2 cellular contexts compared by ENCODE assay signal in the genomic region with DNA sequence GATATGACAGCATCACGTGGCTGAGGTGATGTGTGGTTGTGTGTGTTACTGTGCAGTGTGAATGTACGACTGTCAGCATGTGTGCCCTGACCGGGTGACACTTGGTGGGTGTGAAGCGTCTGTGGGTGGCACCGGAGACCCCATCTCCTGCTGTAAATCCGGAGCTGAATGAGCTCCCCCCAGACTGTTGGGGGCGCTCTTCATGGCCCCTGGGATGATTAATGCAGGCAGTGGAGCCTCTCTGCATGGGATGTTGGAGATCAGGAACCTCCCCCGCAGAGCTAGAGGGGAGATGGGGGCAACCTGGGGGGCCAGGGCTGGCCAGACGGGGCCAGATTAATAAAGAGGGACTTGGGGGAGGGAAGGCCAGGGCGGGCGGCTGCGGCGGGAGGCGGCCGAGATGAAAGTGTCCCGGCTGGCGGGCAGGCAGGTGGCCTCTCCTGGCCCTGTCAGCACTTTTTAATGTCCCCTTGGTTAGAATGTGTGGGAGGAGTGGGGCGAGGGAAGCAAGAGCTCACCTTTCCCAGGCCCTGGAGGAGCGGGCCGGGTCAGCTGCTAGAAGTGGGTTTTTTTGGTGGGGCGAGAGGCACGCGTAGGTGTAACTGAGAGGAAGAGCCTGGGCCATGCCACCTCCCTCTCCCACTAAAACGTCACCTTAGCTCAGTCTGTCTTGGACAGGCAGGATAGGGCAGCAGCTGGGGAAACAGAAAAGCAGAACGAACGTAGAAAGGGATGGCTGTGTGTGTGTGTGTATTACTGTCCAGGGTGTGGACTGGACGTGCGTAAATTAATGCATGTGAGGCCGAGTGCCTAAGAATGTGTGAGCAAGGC.
TF ChIP-seq lines count a peak whose summit lies in the region.

No MANE protein-coding gene starts in this region.

TF ChIP-seq in SK-N-SH, 30 proteins besides CTCF, POLR2A, EP300 and RAD21 (continued from another document):
- TF ChIP-seq FOXM1 (IDR thresholded peaks at IDR 0.05; ENCODE audit: low read depth) (no peak), RCOR1 (IDR thresholded peaks at IDR 0.05; ENCODE audit: low read length) (no peak), EZH2phosphoT487 (IDR thresholded peaks at IDR 0.05; ENCODE audit: borderline replicate concordance, low read depth) (no peak), FOSL2 (IDR thresholded peaks at IDR 0.05; ENCODE audit: borderline replicate concordance, low read depth) (no peak), RXRA (IDR thresholded peaks at IDR 0.05; ENCODE audit: borderline replicate concordance, low read depth) (no peak), CHD2 (IDR thresholded peaks at IDR 0.05; ENCODE audit: low read length, partially characterized antibody) (no peak), JUND (IDR thresholded peaks at IDR 0.05) (no peak), YY1 (IDR thresholded peaks at IDR 0.05; ENCODE audit: low read depth) (no peak)
- TF ChIP-seq, protein P1, sequence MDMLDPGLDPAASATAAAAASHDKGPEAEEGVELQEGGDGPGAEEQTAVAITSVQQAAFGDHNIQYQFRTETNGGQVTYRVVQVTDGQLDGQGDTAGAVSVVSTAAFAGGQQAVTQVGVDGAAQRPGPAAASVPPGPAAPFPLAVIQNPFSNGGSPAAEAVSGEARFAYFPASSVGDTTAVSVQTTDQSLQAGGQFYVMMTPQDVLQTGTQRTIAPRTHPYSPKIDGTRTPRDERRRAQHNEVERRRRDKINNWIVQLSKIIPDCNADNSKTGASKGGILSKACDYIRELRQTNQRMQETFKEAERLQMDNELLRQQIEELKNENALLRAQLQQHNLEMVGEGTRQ (IDR thresholded peaks at IDR 0.05; ENCODE audit: borderline replicate concordance, low read depth, low read length), result no peak
- TF ChIP-seq, protein P2, sequence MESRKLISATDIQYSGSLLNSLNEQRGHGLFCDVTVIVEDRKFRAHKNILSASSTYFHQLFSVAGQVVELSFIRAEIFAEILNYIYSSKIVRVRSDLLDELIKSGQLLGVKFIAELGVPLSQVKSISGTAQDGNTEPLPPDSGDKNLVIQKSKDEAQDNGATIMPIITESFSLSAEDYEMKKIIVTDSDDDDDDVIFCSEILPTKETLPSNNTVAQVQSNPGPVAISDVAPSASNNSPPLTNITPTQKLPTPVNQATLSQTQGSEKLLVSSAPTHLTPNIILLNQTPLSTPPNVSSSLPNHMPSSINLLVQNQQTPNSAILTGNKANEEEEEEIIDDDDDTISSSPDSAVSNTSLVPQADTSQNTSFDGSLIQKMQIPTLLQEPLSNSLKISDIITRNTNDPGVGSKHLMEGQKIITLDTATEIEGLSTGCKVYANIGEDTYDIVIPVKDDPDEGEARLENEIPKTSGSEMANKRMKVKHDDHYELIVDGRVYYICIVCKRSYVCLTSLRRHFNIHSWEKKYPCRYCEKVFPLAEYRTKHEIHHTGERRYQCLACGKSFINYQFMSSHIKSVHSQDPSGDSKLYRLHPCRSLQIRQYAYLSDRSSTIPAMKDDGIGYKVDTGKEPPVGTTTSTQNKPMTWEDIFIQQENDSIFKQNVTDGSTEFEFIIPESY (IDR thresholded peaks at IDR 0.05; ENCODE audit: borderline replicate concordance, low read depth), result no peak

TF ChIP-seq in SK-N-SH treated with all-trans-retinoic acid at 6 μM for 48 hours, 23 proteins besides CTCF, POLR2A, EP300 and RAD21 (continued from another document):
- TF ChIP-seq ISL1 (CRISPR knock-in tag; IDR thresholded peaks at IDR 0.05) (no peak), ZNF565 (CRISPR knock-in tag; conservative IDR thresholded peaks at IDR 0.05; ENCODE audit: low read depth) (no peak), ZC3H10 (CRISPR knock-in tag; IDR thresholded peaks at IDR 0.05) (no peak), BACH2 (CRISPR knock-in tag; IDR thresholded peaks at IDR 0.05; ENCODE audit: borderline replicate concordance) (no peak), PPARA (CRISPR knock-in tag; IDR thresholded peaks at IDR 0.05; ENCODE audit: borderline replicate concordance) (no peak), ZNF8 (CRISPR knock-in tag; IDR thresholded peaks at IDR 0.05) (no peak), ZFP30 (CRISPR knock-in tag; IDR thresholded peaks at IDR 0.05) (no peak), ESRRG (CRISPR knock-in tag; IDR thresholded peaks at IDR 0.05) (no peak), OSR1 (CRISPR knock-in tag; IDR thresholded peaks at IDR 0.05) (no peak)
- TF ChIP-seq, protein P3, sequence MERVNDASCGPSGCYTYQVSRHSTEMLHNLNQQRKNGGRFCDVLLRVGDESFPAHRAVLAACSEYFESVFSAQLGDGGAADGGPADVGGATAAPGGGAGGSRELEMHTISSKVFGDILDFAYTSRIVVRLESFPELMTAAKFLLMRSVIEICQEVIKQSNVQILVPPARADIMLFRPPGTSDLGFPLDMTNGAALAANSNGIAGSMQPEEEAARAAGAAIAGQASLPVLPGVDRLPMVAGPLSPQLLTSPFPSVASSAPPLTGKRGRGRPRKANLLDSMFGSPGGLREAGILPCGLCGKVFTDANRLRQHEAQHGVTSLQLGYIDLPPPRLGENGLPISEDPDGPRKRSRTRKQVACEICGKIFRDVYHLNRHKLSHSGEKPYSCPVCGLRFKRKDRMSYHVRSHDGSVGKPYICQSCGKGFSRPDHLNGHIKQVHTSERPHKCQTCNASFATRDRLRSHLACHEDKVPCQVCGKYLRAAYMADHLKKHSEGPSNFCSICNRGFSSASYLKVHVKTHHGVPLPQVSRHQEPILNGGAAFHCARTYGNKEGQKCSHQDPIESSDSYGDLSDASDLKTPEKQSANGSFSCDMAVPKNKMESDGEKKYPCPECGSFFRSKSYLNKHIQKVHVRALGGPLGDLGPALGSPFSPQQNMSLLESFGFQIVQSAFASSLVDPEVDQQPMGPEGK (CRISPR knock-in tag; IDR thresholded peaks at IDR 0.05; ENCODE audit: borderline replicate concordance), result no peak
- TF ChIP-seq, protein P4, sequence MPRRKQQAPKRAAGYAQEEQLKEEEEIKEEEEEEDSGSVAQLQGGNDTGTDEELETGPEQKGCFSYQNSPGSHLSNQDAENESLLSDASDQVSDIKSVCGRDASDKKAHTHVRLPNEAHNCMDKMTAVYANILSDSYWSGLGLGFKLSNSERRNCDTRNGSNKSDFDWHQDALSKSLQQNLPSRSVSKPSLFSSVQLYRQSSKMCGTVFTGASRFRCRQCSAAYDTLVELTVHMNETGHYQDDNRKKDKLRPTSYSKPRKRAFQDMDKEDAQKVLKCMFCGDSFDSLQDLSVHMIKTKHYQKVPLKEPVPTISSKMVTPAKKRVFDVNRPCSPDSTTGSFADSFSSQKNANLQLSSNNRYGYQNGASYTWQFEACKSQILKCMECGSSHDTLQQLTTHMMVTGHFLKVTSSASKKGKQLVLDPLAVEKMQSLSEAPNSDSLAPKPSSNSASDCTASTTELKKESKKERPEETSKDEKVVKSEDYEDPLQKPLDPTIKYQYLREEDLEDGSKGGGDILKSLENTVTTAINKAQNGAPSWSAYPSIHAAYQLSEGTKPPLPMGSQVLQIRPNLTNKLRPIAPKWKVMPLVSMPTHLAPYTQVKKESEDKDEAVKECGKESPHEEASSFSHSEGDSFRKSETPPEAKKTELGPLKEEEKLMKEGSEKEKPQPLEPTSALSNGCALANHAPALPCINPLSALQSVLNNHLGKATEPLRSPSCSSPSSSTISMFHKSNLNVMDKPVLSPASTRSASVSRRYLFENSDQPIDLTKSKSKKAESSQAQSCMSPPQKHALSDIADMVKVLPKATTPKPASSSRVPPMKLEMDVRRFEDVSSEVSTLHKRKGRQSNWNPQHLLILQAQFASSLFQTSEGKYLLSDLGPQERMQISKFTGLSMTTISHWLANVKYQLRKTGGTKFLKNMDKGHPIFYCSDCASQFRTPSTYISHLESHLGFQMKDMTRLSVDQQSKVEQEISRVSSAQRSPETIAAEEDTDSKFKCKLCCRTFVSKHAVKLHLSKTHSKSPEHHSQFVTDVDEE (CRISPR knock-in tag; IDR thresholded peaks at IDR 0.05), result no peak
